In genomic region chr5:138654281-138654867, GRCh38 we compare ENCODE assay signal across 1 cellular context.
TF ChIP-seq lines count a peak whose summit lies in the region.

No MANE protein-coding gene starts in this region.

TF ChIP-seq in HEK293, 187 proteins besides CTCF, POLR2A, EP300 and RAD21 (continued from another document):
- TF ChIP-seq PRDM6 (tag by site-specific recombination; IDR thresholded peaks at IDR 0.05) (no peak), ZFP69B (tag by site-specific recombination; IDR thresholded peaks at IDR 0.05) (no peak), ZNF157 (tag by site-specific recombination; IDR thresholded peaks at IDR 0.05) (no peak)
